8 cellular contexts compared by ENCODE assay signal in genomic region chr1:234498448-234499118, GRCh38. TPM values are rescaled to one million over a fixed set of nuclear protein-coding genes. Genes with fewer than 3 reads are reported as not detected.
DNase-seq lines count a peak whose midpoint lies in the region; ATAC-seq and TF ChIP-seq lines count a peak whose summit lies in the region.

No MANE protein-coding gene starts in this region.

- CTCF ChIA-PET in AG04450 (lab: Charles Lee): interaction anchor here (0.8 to 3.6 kb wide), 26 partner anchors 8 to 624 kb away, joined by 3 to 42 read pairs (median 5); partner anchors contain the start of gene IRF2BP2

- TF ChIP-seq CTCF in AG04450 (IDR thresholded peaks at IDR 0.05; ENCODE audit: low read depth, low read length): no peak
- TF ChIP-seq CTCF in MM.1S (IDR thresholded peaks at IDR 0.05; ENCODE audit: low read length): no peak
- TF ChIP-seq CTCF in colonic mucosa (IDR thresholded peaks at IDR 0.05): no peak
- no peak for TF ChIP-seq CTCF in GM20000 (IDR thresholded peaks at IDR 0.05; ENCODE audit: extremely low read depth, missing control alignments)

- POLR2A ChIA-PET in AG04450 (lab: Yijun Ruan, JAX): interaction anchor here (0.6 to 2.3 kb wide), 11 partner anchors 12 to 602 kb away, joined by 3 to 14 read pairs (median 3); partner anchors contain the start of gene IRF2BP2
- POLR2A ChIA-PET in naive thymus-derived CD8-positive, alpha-beta T cell (lab: Charles Lee): interaction anchor here (1.0 to 2.2 kb wide), 3 partner anchors 9 to 585 kb away, joined by 3 to 5 read pairs (median 3); no protein-coding TSS in a partner anchor

- no peaks in the 10 kb centered on the region for H3K9me3 ChIP-seq in AG04450 (ENCODE audit: control insufficient read depth, insufficient read depth, low read length)
- no peaks in the 10 kb centered on the region for H3K9me3 ChIP-seq in MM.1S (replicated peaks; ENCODE audit: insufficient read depth, low read length)
- H3K9me3 ChIP-seq in colonic mucosa: no peaks in the 10 kb centered on the region

- no peak overlapping the region for H3K4me3 Mint-ChIP-seq in naive thymus-derived CD8-positive, alpha-beta T cell

- H2AFZ ChIP-seq in MM.1S (ENCODE audit: low read length): peak overlapping the region; percentile 86

- no peaks in the 10 kb centered on the region for H3K36me3 ChIP-seq in MM.1S (replicated peaks; ENCODE audit: insufficient read depth, low read length)
- no peaks in the 10 kb centered on the region for H3K36me3 ChIP-seq in colonic mucosa

- peak; percentile 24 to 36 for ATAC-seq in naive thymus-derived CD8-positive, alpha-beta T cell
- ATAC-seq in HG02678 (IDR thresholded peaks at IDR 0.05; ENCODE audit: unreplicated experiment): no peak

- H3K27me3 ChIP-seq in AG04450 (ENCODE audit: control insufficient read depth, insufficient read depth, low read length): no peaks in the 10 kb centered on the region
- no peaks in the 10 kb centered on the region for H3K27me3 ChIP-seq in MM.1S (replicated peaks; ENCODE audit: insufficient read depth, low read length)
- H3K27me3 ChIP-seq in colonic mucosa: no peaks in the 10 kb centered on the region

- no peak for DNase-seq in AG04450 (ENCODE audit: low read depth, low spot score)
- no peak for DNase-seq in MM.1S
- DNase-seq in colonic mucosa: no peak
- DNase-seq in naive thymus-derived CD8-positive, alpha-beta T cell: no peak
- no peak for DNase-seq in cerebellum (ENCODE audit: low spot score)
- no peak for DNase-seq in NCI-H82 (lab: John Stamatoyannopoulos, UW)
- no peak for DNase-seq in GM20000 (ENCODE audit: low spot score)

- peaks cover 0 to 22% (median 8%) of the 10 kb centered on the region in 4 donors for H3K4me1 Mint-ChIP-seq in naive thymus-derived CD8-positive, alpha-beta T cell

- peaks cover 0 to 10% (median 0%) of the 10 kb centered on the region in 5 donors for H3K27me3 Mint-ChIP-seq in naive thymus-derived CD8-positive, alpha-beta T cell

- H3K4me3 ChIP-seq in AG04450 (ENCODE audit: low read depth, low read length) (no peak overlapping the region), MM.1S (ENCODE audit: low read length) (no peak overlapping the region), colonic mucosa (no peak overlapping the region)

- H3K27ac ChIP-seq in AG04450 (ENCODE audit: low read depth, low read length) (peak overlapping the region; percentile 93), MM.1S (ENCODE audit: low read length) (no peak overlapping the region), colonic mucosa (peak overlapping the region; percentile 41)

- H3K9ac ChIP-seq in MM.1S (ENCODE audit: low read length): peak overlapping the region; percentile 56; the same call in 1 of the 2 replicates
- H3K9ac ChIP-seq in colonic mucosa (ENCODE audit: low read depth in 2 of 2, low read length in 2 of 2): peak overlapping the region in 1 of 2 donors; percentile 19

- H3K36me3 Mint-ChIP-seq in naive thymus-derived CD8-positive, alpha-beta T cell: no peaks in the 10 kb centered on the region

- H3K9me2 ChIP-seq in MM.1S (replicated peaks; ENCODE audit: insufficient read depth, low read length): no peaks in the 10 kb centered on the region

- peaks cover 14% of the 10 kb centered on the region for H3F3A ChIP-seq in MM.1S (ENCODE audit: insufficient read depth, low read length)

- peak overlapping the region; percentile 73; the same call in 1 of the 2 replicates for H3K4me2 ChIP-seq in MM.1S (ENCODE audit: low read depth, low read length)

- H3K4me1 ChIP-seq in MM.1S (ENCODE audit: low read length): peaks cover 32% of the 10 kb centered on the region
- no peaks in the 10 kb centered on the region for H3K4me1 ChIP-seq in colonic mucosa

- peaks cover 0 to 2% (median 0%) of the 10 kb centered on the region in 9 donors for H3K9me3 Mint-ChIP-seq in naive thymus-derived CD8-positive, alpha-beta T cell

- no peaks in the 10 kb centered on the region for H3K79me2 ChIP-seq in MM.1S (ENCODE audit: low read length)

- no peaks in the 10 kb centered on the region for H4K20me1 ChIP-seq in MM.1S (ENCODE audit: insufficient read depth, low read length)

- intact Hi-C loops in colonic mucosa (cut with DNase I): loop anchor here (10.0 kb wide), 1 partner anchor 486 kb away; no protein-coding TSS in a partner anchor

- peak overlapping the region in 2 of 10 donors; percentile 76 to 79 for H3K27ac Mint-ChIP-seq in naive thymus-derived CD8-positive, alpha-beta T cell

RNA-seq across cellular contexts. Expression of gene TARBP1, which starts 19.6 kb away (rescaled TPM):
- 19.4 and 22.6 TPM in 2 replicates for polyA plus RNA-seq in AG04450 (2011; rRNA removed)
- polyA minus RNA-seq in AG04450 (2011; rRNA and poly(A)+ RNA removed): 11.2 and 14.5 TPM in 2 replicates
- total RNA-seq in colonic mucosa (10 to 100 TPM; 19.6 to 23.1 TPM), cerebellum (88.7 TPM)
- total RNA-seq in naive thymus-derived CD8-positive, alpha-beta T cell: 10 to 100 TPM; 54.7 to 61.1 TPM
- 10 to 100 TPM; 12.8 to 15.6 (median 13.2) TPM for polyA plus RNA-seq in naive thymus-derived CD8-positive, alpha-beta T cell
